Comparison of ENCODE assay signal across 8 cellular contexts in the genomic region with DNA sequence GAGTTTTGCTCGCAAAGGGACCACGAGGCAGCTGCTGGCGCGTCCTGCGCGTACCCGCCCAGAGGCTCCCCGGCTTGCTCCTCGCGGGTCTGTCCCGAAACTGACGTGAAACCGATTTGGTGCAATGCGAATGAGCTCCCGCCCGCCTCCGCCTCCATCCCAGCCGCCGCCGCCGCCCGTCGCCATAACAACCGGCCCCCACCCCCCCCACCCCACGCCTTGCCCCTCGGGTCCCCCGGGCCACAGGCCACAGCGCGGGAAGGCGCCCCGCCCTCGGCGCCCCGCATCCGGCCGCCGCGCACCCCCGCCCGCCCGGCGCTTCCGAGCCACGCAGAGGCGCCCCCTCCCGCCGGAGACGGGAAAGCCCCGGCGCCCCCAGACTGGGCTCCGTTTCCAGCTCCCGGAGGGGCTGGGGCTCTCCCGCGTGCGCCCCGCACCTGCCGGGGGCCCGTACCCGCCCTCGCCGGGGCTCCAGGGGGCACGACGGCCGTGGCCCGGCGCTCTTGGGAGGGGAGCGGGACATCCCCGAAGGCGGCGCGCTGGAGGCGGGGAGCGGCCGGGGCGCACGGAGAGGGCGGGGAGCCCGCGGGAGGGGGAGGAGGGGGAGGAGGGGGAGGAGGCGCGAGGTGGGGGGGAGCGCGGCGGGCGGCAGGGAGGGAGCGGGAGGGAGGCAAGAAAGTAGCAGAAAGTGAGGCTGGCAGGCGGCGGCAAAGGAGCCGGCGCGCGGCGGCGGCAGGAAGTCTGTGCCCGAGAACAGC. TPM values are rescaled to one million over a fixed set of nuclear protein-coding genes. Genes with fewer than 3 reads are reported as not detected.
DNase-seq lines count a peak whose midpoint lies in the region; ATAC-seq and TF ChIP-seq lines count a peak whose summit lies in the region.

A gene (plus strand): TSS at position 678 of the 758 bp plus-strand sequence.

- no peaks in the 10 kb centered on the region for H3K36me3 Mint-ChIP-seq in Caco-2 (ENCODE audit: insufficient read depth, unreplicated experiment)
- H3K36me3 Mint-ChIP-seq in activated naive CD4-positive, alpha-beta T cell treated with anti-CD3 and anti-CD28 coated beads, Interleukin-2, amount 10 ng/mL, durations not matched to agents 7 days and 5 days = peaks cover 3% of the 10 kb centered on the region
- H3K36me3 Mint-ChIP-seq in osteocyte (ENCODE audit: unreplicated experiment) = no peaks in the 10 kb centered on the region

- H3K4me1 Mint-ChIP-seq in Caco-2 (ENCODE audit: low read depth, unreplicated experiment) = peaks cover 10% of the 10 kb centered on the region
- peaks cover 29% of the 10 kb centered on the region for H3K4me1 Mint-ChIP-seq in activated naive CD4-positive, alpha-beta T cell treated with anti-CD3 and anti-CD28 coated beads, Interleukin-2, amount 10 ng/mL, durations not matched to agents 7 days and 5 days
- peaks cover 28% of the 10 kb centered on the region for H3K4me1 Mint-ChIP-seq in osteocyte (ENCODE audit: unreplicated experiment)

- H3K4me1 ChIP-seq in Caco-2 = peaks cover 18% of the 10 kb centered on the region
- peaks cover 4 to 14% of the 10 kb centered on the region in 2 donors for H3K4me1 ChIP-seq in thyroid gland

- H3K27ac Mint-ChIP-seq in Caco-2 (ENCODE audit: unreplicated experiment) = no peak within 1 kb of the TSS
- H3K27ac Mint-ChIP-seq in activated naive CD4-positive, alpha-beta T cell treated with anti-CD3 and anti-CD28 coated beads, Interleukin-2, amount 10 ng/mL, durations not matched to agents 7 days and 5 days = peak within 1 kb of the TSS; percentile 97
- H3K27ac Mint-ChIP-seq in osteocyte (ENCODE audit: unreplicated experiment) = peak within 1 kb of the TSS; percentile 89

- WGBS in thyroid gland, 2 donors = 0% methylated on average over 1 to 15 of the region's 95 CpGs

- BruUV-seq in Caco-2 (replicated peaks; lab: Mats Ljungman, UMichigan) = no TSS peak

- CTCF ChIA-PET in Caco-2 (lab: Charles Lee) = interaction anchor here (0.6 to 1.6 kb wide), 4 partner anchors 9 to 307 kb away, joined by 3 to 5 read pairs (median 4); no protein-coding TSS in a partner anchor
- CTCF ChIA-PET in activated naive CD4-positive, alpha-beta T cell treated with anti-CD3 and anti-CD28 coated beads, Interleukin-2, amount 10 ng/mL, durations not matched to agents 7 days and 5 days (lab: Charles Lee) = interaction anchor here (0.5 to 1.6 kb wide), 3 partner anchors 84 to 136 kb away, joined by 3 to 4 read pairs (median 4); no protein-coding TSS in a partner anchor

- H3K27ac ChIP-seq in thyroid gland = peak within 1 kb of the TSS; percentile 74 to 93 (median 80)

- peak; percentile 47 for ATAC-seq in GM19463 (IDR thresholded peaks at IDR 0.05; ENCODE audit: unreplicated experiment)

- no peaks in the 10 kb centered on the region for H3K36me3 ChIP-seq in Caco-2 (ENCODE audit: control insufficient read depth, insufficient read depth, low read length)
- H3K36me3 ChIP-seq in thyroid gland = no peaks in the 10 kb centered on the region

- H3K4me3 Mint-ChIP-seq in Caco-2 (ENCODE audit: unreplicated experiment) (peak within 1 kb of the TSS; percentile 81), osteocyte (ENCODE audit: unreplicated experiment) (peak within 1 kb of the TSS; percentile 97)
- peak within 1 kb of the TSS; percentile 94 for H3K4me3 Mint-ChIP-seq in activated naive CD4-positive, alpha-beta T cell treated with anti-CD3 and anti-CD28 coated beads, Interleukin-2, amount 10 ng/mL, durations not matched to agents 7 days and 5 days

- peak in 1 of 2 donors; percentile 76 for TF ChIP-seq POLR2A in thyroid gland (IDR thresholded peaks at IDR 0.05)

- TF ChIP-seq CTCF in Caco-2 (IDR thresholded peaks at IDR 0.05; ENCODE audit: insufficient read depth in 1 of 2, low read depth in 1 of 2, low read length in 1 of 2, severe bottlenecking in 1 of 2, unreplicated experiment in 1 of 2) (peak; percentile 16 to 36), osteocyte (IDR thresholded peaks at IDR 0.05) (peak; percentile 49), thyroid gland (IDR thresholded peaks at IDR 0.05) (peak in 3 of 6 experiments; percentile 30 to 54 (median 37))

- peak within 1 kb of the TSS; percentile 67 for H3K4me3 ChIP-seq in Caco-2 (ENCODE audit: low read depth, low read length)
- H3K4me3 ChIP-seq in thyroid gland (replicated peaks in 1 of 3) = peak within 1 kb of the TSS; percentile 66 to 95 (median 71)

- H3K27me3 ChIP-seq in Caco-2 (replicated peaks; ENCODE audit: control insufficient read depth, insufficient read depth, low read length) (0 out of 2 replicates have a peak, but pooled peaks cover 2% of the 10 kb centered on the region), thyroid gland (no peaks in the 10 kb centered on the region)

- intact Hi-C loops in Caco-2 (cut with micrococcal nuclease; ENCODE audit: unreplicated experiment) = no loop called here
- intact Hi-C loops in thyroid gland (cut with DNase I) = loop anchor here (10.0 kb wide), 1 partner anchor 84 kb away; no protein-coding TSS in a partner anchor

- POLR2A ChIA-PET in Caco-2 (lab: Charles Lee) = no interaction called here

- no peaks in the 10 kb centered on the region for H3K9me3 Mint-ChIP-seq in Caco-2 (ENCODE audit: unreplicated experiment)
- no peaks in the 10 kb centered on the region for H3K9me3 Mint-ChIP-seq in activated naive CD4-positive, alpha-beta T cell treated with anti-CD3 and anti-CD28 coated beads, Interleukin-2, amount 10 ng/mL, durations not matched to agents 7 days and 5 days
- no peaks in the 10 kb centered on the region for H3K9me3 Mint-ChIP-seq in osteocyte (ENCODE audit: unreplicated experiment)

- DNase-seq in Caco-2 = peak; percentile 68 to 70
- DNase-seq in HT-29 (ENCODE audit: low spot score) = peak; percentile 36
- peak; percentile 57 for DNase-seq in SK-N-DZ (ENCODE audit: low spot score)
- peak; percentile 93 for DNase-seq in activated naive CD4-positive, alpha-beta T cell treated with anti-CD3 and anti-CD28 coated beads, Interleukin-2, amount 10 ng/mL, durations not matched to agents 7 days and 5 days
- peak; percentile 89 for DNase-seq in glomerular visceral epithelial cell (ENCODE audit: extremely low spot score)
- DNase-seq in osteocyte (ENCODE audit: extremely low spot score, unreplicated experiment) = peak; percentile 92
- peak; percentile 83 to 86 for DNase-seq in thyroid gland

- no peaks in the 10 kb centered on the region for H3K9me3 ChIP-seq in Caco-2
- H3K9me3 ChIP-seq in thyroid gland = no peaks in the 10 kb centered on the region

- H3K27me3 Mint-ChIP-seq in Caco-2 (ENCODE audit: insufficient read depth, unreplicated experiment) (peaks cover 18% of the 10 kb centered on the region), osteocyte (ENCODE audit: unreplicated experiment) (no peaks in the 10 kb centered on the region)
- H3K27me3 Mint-ChIP-seq in activated naive CD4-positive, alpha-beta T cell treated with anti-CD3 and anti-CD28 coated beads, Interleukin-2, amount 10 ng/mL, durations not matched to agents 7 days and 5 days = peaks cover 80% of the 10 kb centered on the region

RNA-seq across cellular contexts. Expression of the gene that starts here (rescaled TPM):
- total RNA-seq in Caco-2 (2022) (8.1 and 10.9 TPM in 2 replicates), osteocyte (13.7 and 15.8 TPM in 2 replicates), thyroid gland (10 to 100 TPM; 12.2 to 29.6 (median 17.4) TPM)
- total RNA-seq in HT-29 (2014; rRNA removed; shearing (Covaris generic)) = 0.15 and 0.18 TPM in 2 replicates
- polyA plus RNA-seq in SK-N-DZ (2014; cell fraction: cytosol; rRNA removed) = 7.6 and 9.3 TPM in 2 replicates
- 3.6 and 5.2 TPM in 2 replicates for polyA plus RNA-seq in SK-N-DZ (2014; cell fraction: nucleus; rRNA removed)

Comparison
In these comparisons a context has a peak if more than half of its experiments do, and no peak if none do; other contexts are left out.
1. Peak in every context shown above with its lines: DNase-seq, ATAC-seq, H3K4me3 ChIP-seq and H3K27ac ChIP-seq.
2. Peak in DNase-seq in HT-29; RNA of the gene not detected or under 1 TPM.
3. DNase-seq: peak in every context shown above with its lines; median percentile 93 in activated naive CD4-positive, alpha-beta T cell treated with anti-CD3 and anti-CD28 coated beads, Interleukin-2, amount 10 ng/mL, durations not matched to agents 7 days and 5 days; 92 in osteocyte; 89 in glomerular visceral epithelial cell; 84 in thyroid gland; 69 in Caco-2; 57 in SK-N-DZ; 36 in HT-29.